In the genomic region with DNA sequence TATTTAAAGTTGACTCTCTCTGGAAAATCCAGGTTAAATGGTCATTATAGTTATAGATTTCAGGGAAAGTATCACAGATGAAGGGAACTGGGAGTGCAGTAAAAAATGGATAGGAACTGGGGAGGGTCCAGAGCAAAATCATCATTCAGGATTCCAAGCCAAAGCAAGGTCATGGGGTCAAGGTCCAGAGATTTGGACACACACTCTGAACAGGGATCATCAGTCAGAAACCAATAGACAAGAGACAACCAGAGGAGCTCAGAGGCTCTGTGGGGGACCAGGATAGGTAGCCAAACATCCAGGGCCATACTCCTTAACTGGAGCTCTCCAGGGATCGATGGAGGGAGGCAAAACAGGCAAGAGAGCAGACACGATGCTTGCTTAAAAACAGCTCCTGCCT, we compare ENCODE assay signal across 18 cellular contexts. TPM values are rescaled to one million over a fixed set of nuclear protein-coding genes. Genes with fewer than 3 reads are reported as not detected.
DNase-seq lines count a peak whose midpoint lies in the region; ATAC-seq and TF ChIP-seq lines count a peak whose summit lies in the region.
"Had no signal": no experiment of that assay in that cellular context is flagged by ENCODE, and none has a peak within 500 bp of the region (broad histone marks: within the 10 kb centered on the region; RNA-seq: fewer than 3 reads in every experiment).

No MANE protein-coding gene starts in this region.

- peaks cover 46% of the 10 kb centered on the region for H3K36me3 Mint-ChIP-seq in activated CD4-positive, alpha-beta T cell treated with anti-CD3 and anti-CD28 coated beads, Interleukin-2, amount 10 ng/mL, durations not matched to agents 24 days and 14 days (ENCODE audit: low read depth)
- peaks cover 24% of the 10 kb centered on the region for H3K36me3 Mint-ChIP-seq in CD4-positive, CD25-positive, alpha-beta regulatory T cell
- no peaks in the 10 kb centered on the region for H3K36me3 Mint-ChIP-seq in nephron progenitor cell (ENCODE audit: low read depth)

- H3K27ac ChIP-seq in CD4-positive, CD25-positive, alpha-beta regulatory T cell (ENCODE audit: insufficient read depth, low read length, poor library complexity, severe bottlenecking), result no peak overlapping the region
- no peak overlapping the region for H3K27ac ChIP-seq in trophoblast cell (ENCODE audit: low read depth, low read length)
- H3K27ac ChIP-seq: C4-2B had no signal

- H4K12ac ChIP-seq in trophoblast cell (ENCODE audit: low read depth, low read length), result no peak overlapping the region

- H3K4me1 ChIP-seq in CD4-positive, CD25-positive, alpha-beta regulatory T cell (ENCODE audit: control insufficient read depth, insufficient read depth, low read length, poor library complexity, severe bottlenecking), result no peaks in the 10 kb centered on the region
- H3K4me1 ChIP-seq in trophoblast cell (ENCODE audit: control insufficient read depth in 1 of 2, insufficient read depth in 2 of 2, low read length in 2 of 2), result no peaks in the 10 kb centered on the region

- no peak overlapping the region for H2BK5ac ChIP-seq in trophoblast cell (ENCODE audit: low read depth, low read length, poor library complexity)

- peaks cover 4% of the 10 kb centered on the region for H3K9me3 Mint-ChIP-seq in activated CD4-positive, alpha-beta T cell treated with anti-CD3 and anti-CD28 coated beads, Interleukin-2, amount 10 ng/mL, durations not matched to agents 24 days and 14 days
- peaks cover 0 to 1% (median 0%) of the 10 kb centered on the region in 7 donors for H3K9me3 Mint-ChIP-seq in CD4-positive, CD25-positive, alpha-beta regulatory T cell
- no peaks in the 10 kb centered on the region for H3K9me3 Mint-ChIP-seq in nephron progenitor cell
- H3K9me3 Mint-ChIP-seq: CD8-positive, alpha-beta T cell; GM23338; H9 had no signal

- no peak overlapping the region for H2BK120ac ChIP-seq in trophoblast cell (ENCODE audit: insufficient read depth, low read length, poor library complexity)

- H3K14ac ChIP-seq in trophoblast cell (ENCODE audit: low read length), result no peak overlapping the region

- H2BK12ac ChIP-seq in trophoblast cell (ENCODE audit: low read length), result no peak overlapping the region

- no peaks in the 10 kb centered on the region for H3K27me3 ChIP-seq in CD4-positive, CD25-positive, alpha-beta regulatory T cell (ENCODE audit: control insufficient read depth, insufficient read depth, low read length)
- no peaks in the 10 kb centered on the region for H3K27me3 ChIP-seq in trophoblast cell (ENCODE audit: insufficient read depth, low read length)

- DNase-seq in activated CD4-positive, alpha-beta T cell treated with anti-CD3 and anti-CD28 coated beads, Interleukin-2, amount 10 ng/mL, durations not matched to agents 24 days and 14 days, result no peak
- DNase-seq in activated CD4-positive, alpha-beta T cell treated with anti-CD3 and anti-CD28 coated beads, Interleukin-2, amount 50 U/mL, for 48 hours, result no peak
- no peak for DNase-seq in CD4-positive, CD25-positive, alpha-beta regulatory T cell
- no peak for DNase-seq in left lobe of liver (ENCODE audit: low spot score)
- no peak for DNase-seq in nephron progenitor cell
- no peak for DNase-seq in HUDEP-2 (lab: John Stamatoyannopoulos, UW; ENCODE audit: unreplicated experiment in 76 of 76)
- DNase-seq in NCI-H1417 (lab: John Stamatoyannopoulos, UW), result no peak
- DNase-seq in trophoblast cell, result no peak
- DNase-seq: 8988T; CD8-positive, alpha-beta T cell; COR-L47; DMS153; DND-41; GDM1; H9 had no signal

- no peak overlapping the region for H3K4me2 ChIP-seq in trophoblast cell (ENCODE audit: low read length)
- H3K4me2 ChIP-seq: GM23338 had no signal

- no peak overlapping the region for H3K4ac ChIP-seq in trophoblast cell (ENCODE audit: low read depth, low read length)

- no peak overlapping the region for H4K8ac ChIP-seq in trophoblast cell (ENCODE audit: low read depth, low read length)

- H3K4me3 Mint-ChIP-seq in activated CD4-positive, alpha-beta T cell treated with anti-CD3 and anti-CD28 coated beads, Interleukin-2, amount 10 ng/mL, durations not matched to agents 24 days and 14 days, result no peak overlapping the region
- H3K4me3 Mint-ChIP-seq in CD4-positive, CD25-positive, alpha-beta regulatory T cell, result no peak overlapping the region
- no peak overlapping the region for H3K4me3 Mint-ChIP-seq in nephron progenitor cell
- H3K4me3 Mint-ChIP-seq: B cell; CD8-positive, alpha-beta T cell; GM23338; H9 had no signal

- H4K91ac ChIP-seq in trophoblast cell (ENCODE audit: low read depth, low read length), result no peak overlapping the region

- no peak for ATAC-seq in CD4-positive, CD25-positive, alpha-beta regulatory T cell (ENCODE audit: low read depth in 2 of 2)
- peak; percentile 69 for ATAC-seq in left lobe of liver
- ATAC-seq: CD8-positive, alpha-beta T cell; GM23338 had no signal

- H3K27ac Mint-ChIP-seq in activated CD4-positive, alpha-beta T cell treated with anti-CD3 and anti-CD28 coated beads, Interleukin-2, amount 10 ng/mL, durations not matched to agents 24 days and 14 days, result peak overlapping the region; percentile 3
- H3K27ac Mint-ChIP-seq in CD4-positive, CD25-positive, alpha-beta regulatory T cell, result peak overlapping the region in 2 of 3 donors; percentile 44 to 75
- H3K27ac Mint-ChIP-seq in nephron progenitor cell, result peak overlapping the region; percentile 7
- H3K27ac Mint-ChIP-seq: B cell; CD8-positive, alpha-beta T cell; GM23338; H9 had no signal

- H3K27me3 Mint-ChIP-seq in activated CD4-positive, alpha-beta T cell treated with anti-CD3 and anti-CD28 coated beads, Interleukin-2, amount 10 ng/mL, durations not matched to agents 24 days and 14 days, result no peaks in the 10 kb centered on the region
- no peaks in the 10 kb centered on the region for H3K27me3 Mint-ChIP-seq in CD4-positive, CD25-positive, alpha-beta regulatory T cell
- peaks cover 3% of the 10 kb centered on the region for H3K27me3 Mint-ChIP-seq in nephron progenitor cell (ENCODE audit: low read depth, poor library complexity)

- no peaks in the 10 kb centered on the region for H3K79me2 ChIP-seq in trophoblast cell (ENCODE audit: control insufficient read depth, insufficient read depth, low read length, poor library complexity)

- no peaks in the 10 kb centered on the region for H3K79me1 ChIP-seq in trophoblast cell (ENCODE audit: low read length)

- no CpG with 5 or more reads among the region's 2 CpGs for WGBS in trophoblast cell (ENCODE audit: extremely low coverage, insufficient coverage, insufficient read length)

- H3K9me3 ChIP-seq in CD4-positive, CD25-positive, alpha-beta regulatory T cell (ENCODE audit: control insufficient read depth in 2 of 2, low read length in 2 of 2), result no peaks in the 10 kb centered on the region
- H3K9me3 ChIP-seq in trophoblast cell (ENCODE audit: insufficient read depth, low read depth, low read length), result no peaks in the 10 kb centered on the region

- no peak overlapping the region for H3K23ac ChIP-seq in trophoblast cell (ENCODE audit: low read length)

- no peaks in the 10 kb centered on the region for H3K36me3 ChIP-seq in CD4-positive, CD25-positive, alpha-beta regulatory T cell (ENCODE audit: control insufficient read depth, insufficient read depth, low read length)
- no peaks in the 10 kb centered on the region for H3K36me3 ChIP-seq in trophoblast cell (ENCODE audit: control insufficient read depth in 1 of 2, insufficient read depth in 2 of 2, low read length in 2 of 2)

- no peak overlapping the region for H2AFZ ChIP-seq in trophoblast cell (ENCODE audit: insufficient read depth, low read length, poor library complexity)
- H2AFZ ChIP-seq: GM23338 had no signal

- intact Hi-C loops in activated CD4-positive, alpha-beta T cell treated with anti-CD3 and anti-CD28 coated beads, Interleukin-2, amount 10 ng/mL, durations not matched to agents 24 days and 14 days (cut with micrococcal nuclease), result no loop called here

- TF ChIP-seq CTCF in nephron progenitor cell (IDR thresholded peaks at IDR 0.05), result no peak

- no peak overlapping the region for H3K4me3 ChIP-seq in CD4-positive, CD25-positive, alpha-beta regulatory T cell (ENCODE audit: low read depth, low read length)
- no peak overlapping the region for H3K4me3 ChIP-seq in trophoblast cell (ENCODE audit: low read depth, low read length)
- H3K4me3 ChIP-seq: GM23338 had no signal

- no peak overlapping the region for H2AK5ac ChIP-seq in trophoblast cell (ENCODE audit: low read length)

- H3K9ac ChIP-seq in trophoblast cell (ENCODE audit: low read length), result no peak overlapping the region

- peaks cover 38% of the 10 kb centered on the region for H3K4me1 Mint-ChIP-seq in activated CD4-positive, alpha-beta T cell treated with anti-CD3 and anti-CD28 coated beads, Interleukin-2, amount 10 ng/mL, durations not matched to agents 24 days and 14 days
- peaks cover 13 to 33% (median 19%) of the 10 kb centered on the region in 4 donors for H3K4me1 Mint-ChIP-seq in CD4-positive, CD25-positive, alpha-beta regulatory T cell
- H3K4me1 Mint-ChIP-seq in nephron progenitor cell, result no peaks in the 10 kb centered on the region

- H3K18ac ChIP-seq in trophoblast cell (ENCODE audit: low read length), result no peak overlapping the region

RNA-seq across cellular contexts. Expression of a gene that starts 27.3 kb away (rescaled TPM):
- 334 and 344 TPM in 2 replicates for total RNA-seq in activated CD4-positive, alpha-beta T cell treated with anti-CD3 and anti-CD28 coated beads, Interleukin-2, amount 10 ng/mL, durations not matched to agents 24 days and 14 days
- total RNA-seq in CD4-positive, CD25-positive, alpha-beta regulatory T cell, result 190 TPM
- 100 to 1,000 TPM; 163 to 224 (median 195) TPM for polyA plus RNA-seq in CD4-positive, CD25-positive, alpha-beta regulatory T cell
- total RNA-seq in left lobe of liver, result 63.9 TPM
- 290 and 299 TPM in 2 replicates for polyA plus RNA-seq in trophoblast cell (2013)

RNA-seq across cellular contexts. Expression of a gene that starts 47.8 kb away (rescaled TPM):
- total RNA-seq in activated CD4-positive, alpha-beta T cell treated with anti-CD3 and anti-CD28 coated beads, Interleukin-2, amount 10 ng/mL, durations not matched to agents 24 days and 14 days, result 91.8 and 93.5 TPM in 2 replicates
- total RNA-seq in CD4-positive, CD25-positive, alpha-beta regulatory T cell, result 66.1 TPM
- 10 to 100 TPM; 70.3 to 94.9 (median 80.4) TPM for polyA plus RNA-seq in CD4-positive, CD25-positive, alpha-beta regulatory T cell
- 40.8 TPM for total RNA-seq in left lobe of liver
- 122 and 123 TPM in 2 replicates for polyA plus RNA-seq in trophoblast cell (2013)

Comparison
In these comparisons a context has a peak if more than half of its experiments do, and no peak if none do; other contexts are left out.
1. H3K27ac Mint-ChIP-seq: peak in every context shown above with its lines; median percentile 60 in CD4-positive, CD25-positive, alpha-beta regulatory T cell; 7 in nephron progenitor cell; 3 in activated CD4-positive, alpha-beta T cell treated with anti-CD3 and anti-CD28 coated beads, Interleukin-2, amount 10 ng/mL, durations not matched to agents 24 days and 14 days.